In the genomic region with DNA sequence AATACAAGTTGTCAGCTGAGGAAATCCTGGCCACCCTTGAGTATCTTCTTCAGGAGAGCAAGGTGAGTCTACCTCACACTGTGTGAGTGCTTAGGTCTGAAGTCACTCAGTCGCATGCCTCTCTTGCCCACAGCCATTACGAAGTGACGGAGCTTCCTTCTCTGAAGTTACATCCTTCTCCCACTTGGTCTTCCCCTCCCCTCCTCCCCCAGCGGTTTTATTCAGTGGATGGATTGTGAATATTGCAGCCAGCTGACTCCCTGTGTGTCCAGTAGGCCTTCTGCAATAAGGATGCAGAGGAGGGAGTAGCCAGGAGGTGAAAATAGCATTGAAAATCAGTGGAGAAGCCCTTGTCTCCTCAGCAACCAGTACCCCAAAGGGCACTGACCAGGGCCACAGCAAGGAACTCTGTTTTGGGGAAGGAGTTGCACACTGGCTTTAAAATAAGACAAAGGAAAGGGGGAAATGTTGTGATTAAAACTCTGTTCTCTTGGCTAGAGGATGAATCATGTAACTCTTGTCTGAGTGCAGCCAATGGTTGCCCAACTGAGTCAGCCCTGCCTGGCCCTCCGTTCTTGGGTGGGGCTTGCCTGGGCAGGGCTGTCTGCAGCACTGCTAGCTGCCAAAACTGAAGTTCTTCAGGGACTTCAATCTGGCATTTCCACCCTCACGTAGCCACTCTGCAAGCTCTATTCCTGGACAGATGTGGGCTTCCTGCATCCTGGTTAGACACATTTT, we compare ENCODE assay signal across 9 cellular contexts. TPM values are rescaled to one million over a fixed set of nuclear protein-coding genes. Genes with fewer than 3 reads are reported as not detected.
A peak's percentile ranks its signal among the peaks of the same experiment; 100 is the strongest.
DNase-seq lines count a peak whose midpoint lies in the region; ATAC-seq, FAIRE-seq and TF ChIP-seq lines count a peak whose summit lies in the region.
"Had no signal": no experiment of that assay in that cellular context is flagged by ENCODE, and none has a peak within 500 bp of the region (broad histone marks: within the 10 kb centered on the region; RNA-seq: fewer than 3 reads in every experiment).

No MANE protein-coding gene starts in this region.

- DNase-seq in DMS 273 (lab: John Stamatoyannopoulos, UW; ENCODE audit: unreplicated experiment) (peak; percentile 57), DMS 273 treated with DMSO at 0.1 percent for 48 hours (lab: John Stamatoyannopoulos, UW) (no peak), fibroblast of the aortic adventitia (ENCODE audit: low read depth) (peak; percentile 91), small intestine (peak; percentile 86), NCI-H2196 (lab: John Stamatoyannopoulos, UW; ENCODE audit: unreplicated experiment) (no peak), mesenteric fat pad (ENCODE audit: low spot score) (no peak), GM10248 (ENCODE audit: extremely low spot score) (no peak)
- DNase-seq in activated CD8-positive, alpha-beta T cell treated with anti-CD3 and anti-CD28 coated beads for 36 hours = peak; percentile 75

- TF ChIP-seq CTCF in activated CD8-positive, alpha-beta T cell treated with anti-CD3 and anti-CD28 coated beads for 36 hours (IDR thresholded peaks at IDR 0.05) = no peak
- TF ChIP-seq CTCF in fibroblast of the aortic adventitia (IDR thresholded peaks at IDR 0.05; ENCODE audit: insufficient read depth, low read length) (no peak), GM10248 (IDR thresholded peaks at IDR 0.05; ENCODE audit: control extremely low read depth, extremely low read depth, low read depth, missing control alignments) (no peak)

- no peaks in the 10 kb centered on the region for H3K27me3 ChIP-seq in small intestine (ENCODE audit: control insufficient read depth in 2 of 2, insufficient read depth in 2 of 2, low read length in 2 of 2)

- POLR2A ChIA-PET in activated CD8-positive, alpha-beta T cell treated with anti-CD3 and anti-CD28 coated beads for 36 hours (lab: Charles Lee) = interaction anchor here (0.8 to 1.4 kb wide), 3 partner anchors 19 to 84 kb away, joined by 3 to 6 read pairs (median 3); no protein-coding TSS in a partner anchor
- POLR2A ChIA-PET in GM10248 (lab: Yijun Ruan, JAX) = no interaction called here

- H3K9me3 ChIP-seq in small intestine (ENCODE audit: control insufficient read depth, low read depth) = no peaks in the 10 kb centered on the region

- H3K36me3 ChIP-seq in small intestine (ENCODE audit: control insufficient read depth in 2 of 2, insufficient read depth in 2 of 2, low read length in 2 of 2) = peaks cover 10 to 12% of the 10 kb centered on the region in 2 donors

- intact Hi-C loops in activated CD8-positive, alpha-beta T cell treated with anti-CD3 and anti-CD28 coated beads for 36 hours (cut with micrococcal nuclease) = no loop called here

- no peak for FAIRE-seq in small intestine (lab: Jason Lieb, UNC)
- FAIRE-seq: A204.1 had no signal

- peak overlapping the region; percentile 89 to 90 for H3K27ac ChIP-seq in small intestine (ENCODE audit: low read depth in 1 of 2, low read length in 1 of 2)

- WGBS in small intestine, 3 donors = 41 to 45% (median 44%) methylated on average over 6 of the region's 6 CpGs

- H3K4me1 ChIP-seq in small intestine (ENCODE audit: control insufficient read depth in 2 of 2, insufficient read depth in 1 of 2, low read depth in 1 of 2, low read length in 1 of 2) = peaks cover 15 to 52% of the 10 kb centered on the region in 2 donors

- H3K36me3 Mint-ChIP-seq in activated CD8-positive, alpha-beta T cell treated with anti-CD3 and anti-CD28 coated beads for 36 hours (ENCODE audit: low read depth) = peaks cover 55% of the 10 kb centered on the region

- no peaks in the 10 kb centered on the region for H3K27me3 Mint-ChIP-seq in activated CD8-positive, alpha-beta T cell treated with anti-CD3 and anti-CD28 coated beads for 36 hours

- H3K9me3 Mint-ChIP-seq in activated CD8-positive, alpha-beta T cell treated with anti-CD3 and anti-CD28 coated beads for 36 hours = no peaks in the 10 kb centered on the region

- H3K4me3 ChIP-seq in fibroblast of the aortic adventitia (ENCODE audit: low read depth, low read length) = peak overlapping the region; percentile 79
- peak overlapping the region in 1 of 2 donors; percentile 99 for H3K4me3 ChIP-seq in small intestine (ENCODE audit: low read depth in 1 of 2, low read length in 2 of 2)

- CTCF ChIA-PET in activated CD8-positive, alpha-beta T cell treated with anti-CD3 and anti-CD28 coated beads for 36 hours (lab: Charles Lee) = interaction anchor here (0.9 to 15.6 kb wide), 6 partner anchors 11 to 80 kb away, joined by 3 to 191 read pairs (median 15); a partner anchor contains a TSS
- CTCF ChIA-PET in GM10248 (lab: Yijun Ruan, JAX) = interaction anchor here (0.9 to 11.9 kb wide), 6 partner anchors 9 to 56 kb away, joined by 3 to 134 read pairs (median 4); no protein-coding TSS in a partner anchor

- no peak overlapping the region for H3K4me3 Mint-ChIP-seq in activated CD8-positive, alpha-beta T cell treated with anti-CD3 and anti-CD28 coated beads for 36 hours

- H3K4me1 Mint-ChIP-seq in activated CD8-positive, alpha-beta T cell treated with anti-CD3 and anti-CD28 coated beads for 36 hours (ENCODE audit: low read depth) = peaks cover 81% of the 10 kb centered on the region

- peak overlapping the region; percentile 25 for H3K27ac Mint-ChIP-seq in activated CD8-positive, alpha-beta T cell treated with anti-CD3 and anti-CD28 coated beads for 36 hours

- peak; percentile 45 for ATAC-seq in activated CD8-positive, alpha-beta T cell treated with anti-CD3 and anti-CD28 coated beads for 36 hours

RNA-seq across cellular contexts. Expression of a gene that starts 4.4 kb away (rescaled TPM):
- 100 to 1,000 TPM; 208 to 220 TPM for total RNA-seq in activated CD8-positive, alpha-beta T cell treated with anti-CD3 and anti-CD28 coated beads for 36 hours
- total RNA-seq in fibroblast of the aortic adventitia (ENCODE audit: low replicate concordance) = 271 and 340 TPM in 2 replicates
- 1,000 to 10,000 TPM in 2 of 3 donors, 100 to 1,000 TPM in 1; 547 to 1,355 (median 1,268) TPM for polyA plus RNA-seq in small intestine
- 650 TPM for total RNA-seq in mesenteric fat pad

RNA-seq across cellular contexts. Expression of a gene that starts 47.5 kb away (rescaled TPM):
- total RNA-seq in activated CD8-positive, alpha-beta T cell treated with anti-CD3 and anti-CD28 coated beads for 36 hours = 100 to 1,000 TPM; 131 to 144 TPM
- total RNA-seq in fibroblast of the aortic adventitia (ENCODE audit: low replicate concordance) = 28.9 and 381 TPM in 2 replicates
- 100 to 1,000 TPM; 237 to 551 (median 426) TPM for polyA plus RNA-seq in small intestine
- 750 TPM for total RNA-seq in mesenteric fat pad

Comparison
In these comparisons a context has a peak if more than half of its experiments do, and no peak if none do; other contexts are left out.
1. DNase-seq: peak in DMS 273 (single experiment), activated CD8-positive, alpha-beta T cell treated with anti-CD3 and anti-CD28 coated beads for 36 hours (single experiment), fibroblast of the aortic adventitia (single experiment) and small intestine (single experiment); none in DMS 273 treated with DMSO at 0.1 percent for 48 hours (single experiment), NCI-H2196 (single experiment), mesenteric fat pad (single experiment) and GM10248 (single experiment).